In genomic region chr20:21096321-21097043, GRCh38 we compare ENCODE assay signal across 10 cellular contexts. TPM values are rescaled to one million over a fixed set of nuclear protein-coding genes. Genes with fewer than 3 reads are reported as not detected.
DNase-seq lines count a peak whose midpoint lies in the region; ATAC-seq, FAIRE-seq and TF ChIP-seq lines count a peak whose summit lies in the region.
"Had no signal": no experiment of that assay in that cellular context is flagged by ENCODE, and none has a peak within 500 bp of the region (broad histone marks: within the 10 kb centered on the region; RNA-seq: fewer than 3 reads in every experiment).

No MANE protein-coding gene starts in this region.

- H3K4me1 ChIP-seq in mesenchymal stem cell (ENCODE audit: control insufficient read depth, insufficient read depth, low read depth, low read length), result peaks cover 12% of the 10 kb centered on the region

- no peak overlapping the region for H2AFZ ChIP-seq in mesenchymal stem cell (ENCODE audit: low read depth, low read length)

- TF ChIP-seq CTCF in progenitor cell of endocrine pancreas (IDR thresholded peaks at IDR 0.05; ENCODE audit: unreplicated experiment), result no peak

- H3K36me3 ChIP-seq in mesenchymal stem cell (ENCODE audit: control insufficient read depth in 1 of 2, insufficient read depth in 2 of 2, low read depth in 1 of 2, low read length in 2 of 2), result no peaks in the 10 kb centered on the region

- H3K27ac Mint-ChIP-seq in progenitor cell of endocrine pancreas, result no peak overlapping the region
- H3K27ac Mint-ChIP-seq: activated naive CD4-positive, alpha-beta T cell treated with anti-CD3 and anti-CD28 coated beads, Interleukin-2, amount 50 U/mL, for 72 hours had no signal

- H3K9me3 Mint-ChIP-seq in progenitor cell of endocrine pancreas (ENCODE audit: low read depth), result no peaks in the 10 kb centered on the region
- H3K9me3 Mint-ChIP-seq: activated naive CD4-positive, alpha-beta T cell treated with anti-CD3 and anti-CD28 coated beads, Interleukin-2, amount 50 U/mL, for 72 hours had no signal

- no peak overlapping the region for H4K8ac ChIP-seq in mesenchymal stem cell (ENCODE audit: low read length)

- H3K27ac ChIP-seq in mesenchymal stem cell (ENCODE audit: low read length, poor library complexity, severe bottlenecking), result no peak overlapping the region

- H2BK120ac ChIP-seq in mesenchymal stem cell (ENCODE audit: low read depth, low read length), result no peak overlapping the region

- DNase-seq in GM19239 (ENCODE audit: insufficient read length, low spot score) (no peak), LHCN-M2 (ENCODE audit: low read depth) (peak; percentile 25), mesenchymal stem cell (peak; percentile 52), progenitor cell of endocrine pancreas (ENCODE audit: low spot score, unreplicated experiment) (no peak), ureter (ENCODE audit: low spot score) (no peak), frontal cortex (ENCODE audit: low spot score in 2 of 2) (no peak), NCI-H187 treated with DMSO at 0.1 percent for 48 hours (lab: John Stamatoyannopoulos, UW) (no peak)

- H3K4ac ChIP-seq in mesenchymal stem cell (ENCODE audit: low read depth in 1 of 2, low read length in 2 of 2), result no peak overlapping the region

- peaks cover 7% of the 10 kb centered on the region for H3K4me1 Mint-ChIP-seq in progenitor cell of endocrine pancreas (ENCODE audit: low read depth)

- H3K27me3 ChIP-seq in mesenchymal stem cell (ENCODE audit: control insufficient read depth in 1 of 2, insufficient read depth in 1 of 2, low read length in 2 of 2), result peaks cover 63 to 84% of the 10 kb centered on the region in 2 experiments

- H4K91ac ChIP-seq in mesenchymal stem cell (ENCODE audit: low read length), result no peak overlapping the region

- 36% methylated on average over 10 of the region's 10 CpGs for WGBS in mesenchymal stem cell

- no peak overlapping the region for H3K4me2 ChIP-seq in mesenchymal stem cell (ENCODE audit: low read length, poor library complexity, severe bottlenecking)

- H2BK12ac ChIP-seq in mesenchymal stem cell (ENCODE audit: low read length in 2 of 2), result no peak overlapping the region

- no peak overlapping the region for H3K23ac ChIP-seq in mesenchymal stem cell (ENCODE audit: low read length in 2 of 2)

- H2BK15ac ChIP-seq in mesenchymal stem cell (ENCODE audit: low read depth, poor library complexity, severe bottlenecking), result no peak overlapping the region

- no peak overlapping the region for H3K18ac ChIP-seq in mesenchymal stem cell (ENCODE audit: low read depth in 1 of 2, low read length in 2 of 2)

- H3K36me3 Mint-ChIP-seq in progenitor cell of endocrine pancreas (ENCODE audit: insufficient read depth), result no peaks in the 10 kb centered on the region

- no peak overlapping the region for H3K4me3 Mint-ChIP-seq in progenitor cell of endocrine pancreas (ENCODE audit: low read depth)

- H3K79me1 ChIP-seq in mesenchymal stem cell (replicated peaks; ENCODE audit: low read length, poor library complexity, severe bottlenecking), result no peaks in the 10 kb centered on the region

- H3K9me3 ChIP-seq in mesenchymal stem cell (ENCODE audit: control insufficient read depth, low read length), result no peaks in the 10 kb centered on the region

- H3K4me3 ChIP-seq in mesenchymal stem cell (ENCODE audit: insufficient read depth in 1 of 2, low read depth in 1 of 2, low read length in 2 of 2), result no peak overlapping the region

- H3K14ac ChIP-seq in mesenchymal stem cell (ENCODE audit: low read length in 2 of 2), result no peak overlapping the region

- peaks cover 92% of the 10 kb centered on the region for H3K27me3 Mint-ChIP-seq in progenitor cell of endocrine pancreas

- peak; percentile 58 for FAIRE-seq in GM19239 (lab: Jason Lieb, UNC)
- no peak for FAIRE-seq in frontal cortex (lab: Jason Lieb, UNC)

- no peak overlapping the region for H3K9ac ChIP-seq in mesenchymal stem cell (ENCODE audit: low read length)

- peak; percentile 88 for ATAC-seq in SK-N-SH treated with all-trans-retinoic acid at 6 μM for 48 hours

- no peak overlapping the region for H2BK5ac ChIP-seq in mesenchymal stem cell (ENCODE audit: low read depth, low read length, poor library complexity, severe bottlenecking)

- H2AK5ac ChIP-seq in mesenchymal stem cell (ENCODE audit: low read length, severe bottlenecking), result no peak overlapping the region

TF ChIP-seq in SK-N-SH treated with all-trans-retinoic acid at 6 μM for 48 hours, 23 proteins besides CTCF, POLR2A, EP300 and RAD21:
- TF ChIP-seq ZFP30 (CRISPR knock-in tag; IDR thresholded peaks at IDR 0.05) (no peak), TOX (CRISPR knock-in tag; IDR thresholded peaks at IDR 0.05; ENCODE audit: borderline replicate concordance) (no peak), ZNF70 (CRISPR knock-in tag; IDR thresholded peaks at IDR 0.05) (no peak), ZFP3 (CRISPR knock-in tag; IDR thresholded peaks at IDR 0.05) (no peak), ISL1 (CRISPR knock-in tag; IDR thresholded peaks at IDR 0.05) (no peak), TCF4 (CRISPR knock-in tag; IDR thresholded peaks at IDR 0.05; ENCODE audit: borderline replicate concordance) (no peak), GLIS3 (CRISPR knock-in tag; IDR thresholded peaks at IDR 0.05) (no peak), BACH2 (CRISPR knock-in tag; IDR thresholded peaks at IDR 0.05; ENCODE audit: borderline replicate concordance) (no peak), SNAI2 (CRISPR knock-in tag; IDR thresholded peaks at IDR 0.05) (no peak)

RNA-seq across cellular contexts. Expression of gene LINC00237, which starts 9.7 kb away (rescaled TPM):
- total RNA-seq in LHCN-M2 (2014; rRNA removed), result not detected in 2 replicates
- polyA plus RNA-seq in LHCN-M2 (2012), result not detected
- polyA plus RNA-seq in mesenchymal stem cell (2013, experiment 1 of 2), result not detected
- not detected for polyA plus RNA-seq in mesenchymal stem cell (2013, experiment 2 of 2)
- total RNA-seq in progenitor cell of endocrine pancreas, result not detected in 2 replicates
- total RNA-seq in ureter, result not detected
- 0.82 TPM for total RNA-seq in frontal cortex
- total RNA-seq: activated naive CD4-positive, alpha-beta T cell treated with anti-CD3 and anti-CD28 coated beads, Interleukin-2, amount 50 U/mL, for 72 hours had no signal
- polyA plus RNA-seq: neural cell had no signal

RNA-seq across cellular contexts. Expression of gene KIZ, which starts 29.4 kb away (rescaled TPM):
- 9.6 and 12.6 TPM in 2 replicates for total RNA-seq in LHCN-M2 (2014; rRNA removed)
- 3.9 TPM for polyA plus RNA-seq in LHCN-M2 (2012)
- 12.6 TPM for polyA plus RNA-seq in mesenchymal stem cell (2013, experiment 1 of 2)
- polyA plus RNA-seq in mesenchymal stem cell (2013, experiment 2 of 2), result 10.5 TPM
- 24.8 and 25.9 TPM in 2 replicates for total RNA-seq in progenitor cell of endocrine pancreas
- total RNA-seq in ureter, result 22.4 TPM
- 6.9 TPM for total RNA-seq in frontal cortex

Comparison
In these comparisons a context has a peak if more than half of its experiments do, and no peak if none do; other contexts are left out.
1. DNase-seq: peak in LHCN-M2 (single experiment) and mesenchymal stem cell (single experiment); none in GM19239 (single experiment), progenitor cell of endocrine pancreas (single experiment), ureter (single experiment), frontal cortex (0 of 2) and NCI-H187 treated with DMSO at 0.1 percent for 48 hours (single experiment).